In the genomic region with DNA sequence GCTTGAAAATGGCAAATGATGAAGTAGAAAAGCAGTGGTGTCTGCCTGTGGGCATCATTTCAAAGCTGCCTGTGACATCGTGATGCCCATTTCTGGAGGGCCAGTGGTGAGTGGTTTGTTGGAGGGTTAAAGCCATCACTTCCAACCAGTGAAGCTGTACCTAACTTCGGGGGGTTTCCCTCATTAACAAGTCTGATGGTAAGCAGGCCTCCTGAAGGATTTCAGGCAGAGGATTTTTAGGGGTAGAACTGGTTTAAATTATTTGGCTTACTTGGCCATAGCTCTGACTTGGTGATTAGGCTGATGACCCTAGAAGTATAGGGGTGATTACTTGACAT, we compare ENCODE assay signal across 10 cellular contexts. TPM values are rescaled to one million over a fixed set of nuclear protein-coding genes. Genes with fewer than 3 reads are reported as not detected.
A peak's percentile ranks its signal among the peaks of the same experiment; 100 is the strongest.
DNase-seq lines count a peak whose midpoint lies in the region; ATAC-seq and TF ChIP-seq lines count a peak whose summit lies in the region.
"Had no signal": no experiment of that assay in that cellular context is flagged by ENCODE, and none has a peak within 500 bp of the region (broad histone marks: within the 10 kb centered on the region; RNA-seq: fewer than 3 reads in every experiment).

No MANE protein-coding gene starts in this region.

- H3K36me3 Mint-ChIP-seq in activated T-cell treated with anti-CD3 and anti-CD28 coated beads, Interleukin-2, amount 50 U/mL, for 72 hours (ENCODE audit: insufficient read depth in 2 of 2): peaks cover 22 to 42% of the 10 kb centered on the region in 2 donors
- H3K36me3 Mint-ChIP-seq in chondrocyte (ENCODE audit: low read depth): peaks cover 2% of the 10 kb centered on the region

- H3K9me3 Mint-ChIP-seq in activated T-cell treated with anti-CD3 and anti-CD28 coated beads, Interleukin-2, amount 50 U/mL, for 72 hours: peaks cover 0 to 1% of the 10 kb centered on the region in 2 donors
- peaks cover 2% of the 10 kb centered on the region for H3K9me3 Mint-ChIP-seq in chondrocyte (ENCODE audit: low read depth)

- H3K4me3 Mint-ChIP-seq in activated T-cell treated with anti-CD3 and anti-CD28 coated beads, Interleukin-2, amount 50 U/mL, for 72 hours: peak overlapping the region; percentile 81 to 91
- no peak overlapping the region for H3K4me3 Mint-ChIP-seq in chondrocyte (ENCODE audit: unreplicated experiment)

- DNase-seq in activated T-cell treated with anti-CD3 and anti-CD28 coated beads, Interleukin-2, amount 50 U/mL, for 72 hours: no peak
- DNase-seq in activated T-cell treated with anti-CD3 and anti-CD28 coated beads, Interleukin-2, amount 50 U/mL, for 1 hour: no peak
- DNase-seq in chondrocyte (ENCODE audit: low spot score): no peak
- DNase-seq in tibial artery: no peak
- DNase-seq in uterus: no peak
- DNase-seq in HUDEP-2 (lab: John Stamatoyannopoulos, UW; ENCODE audit: unreplicated experiment in 76 of 76): no peak
- DNase-seq: NCI-H2171 treated with DMSO at 0.1 percent for 48 hours, occipital lobe had no signal

- H3K27me3 Mint-ChIP-seq in activated T-cell treated with anti-CD3 and anti-CD28 coated beads, Interleukin-2, amount 50 U/mL, for 72 hours (ENCODE audit: low read depth): no peaks in the 10 kb centered on the region
- no peaks in the 10 kb centered on the region for H3K27me3 Mint-ChIP-seq in chondrocyte (ENCODE audit: low read depth)

- TF ChIP-seq CTCF in chondrocyte (IDR thresholded peaks at IDR 0.05) (no peak), tibial artery (IDR thresholded peaks at IDR 0.05) (no peak), uterus (IDR thresholded peaks at IDR 0.05) (no peak)

- no peaks in the 10 kb centered on the region for H3K27me3 ChIP-seq in tibial artery
- H3K27me3 ChIP-seq in uterus: no peaks in the 10 kb centered on the region

- H3K4me3 ChIP-seq in tibial artery: no peak overlapping the region
- no peak overlapping the region for H3K4me3 ChIP-seq in uterus

- peaks cover 97% of the 10 kb centered on the region for H3K4me1 Mint-ChIP-seq in activated T-cell treated with anti-CD3 and anti-CD28 coated beads, Interleukin-2, amount 50 U/mL, for 72 hours (ENCODE audit: low read depth)
- peaks cover 75% of the 10 kb centered on the region for H3K4me1 Mint-ChIP-seq in chondrocyte (ENCODE audit: low read depth)

- H3K36me3 ChIP-seq in tibial artery (no peaks in the 10 kb centered on the region), uterus (no peaks in the 10 kb centered on the region)

- peak in 1 of 2 donors; percentile 23 for ATAC-seq in activated T-cell treated with anti-CD3 and anti-CD28 coated beads, Interleukin-2, amount 50 U/mL, for 72 hours (replicated peaks in 1 of 2)
- ATAC-seq in HG03196 (IDR thresholded peaks at IDR 0.05; ENCODE audit: unreplicated experiment): peak; percentile 32
- ATAC-seq in HG03520 (IDR thresholded peaks at IDR 0.05; ENCODE audit: unreplicated experiment): no peak

- H3K9me3 ChIP-seq in tibial artery (no peaks in the 10 kb centered on the region), uterus (no peaks in the 10 kb centered on the region)

- H3K4me1 ChIP-seq in tibial artery: peaks cover 7 to 81% (median 62%) of the 10 kb centered on the region in 4 donors
- peaks cover 0 to 5% of the 10 kb centered on the region in 2 donors for H3K4me1 ChIP-seq in uterus

- TF ChIP-seq POLR2A in uterus (IDR thresholded peaks at IDR 0.05): no peak

- peak overlapping the region; percentile 65 to 75 for H3K27ac ChIP-seq in tibial artery
- no peak overlapping the region for H3K27ac ChIP-seq in uterus

- intact Hi-C loops in tibial artery (cut with DNase I; ENCODE audit: low total_unique reads) (no loop called here), uterus (cut with DNase I; ENCODE audit: low total_unique reads) (no loop called here)

- peak overlapping the region; percentile 100 for H3K27ac Mint-ChIP-seq in activated T-cell treated with anti-CD3 and anti-CD28 coated beads, Interleukin-2, amount 50 U/mL, for 72 hours
- peak overlapping the region; percentile 67 for H3K27ac Mint-ChIP-seq in chondrocyte (ENCODE audit: unreplicated experiment)

RNA-seq across cellular contexts. Expression of a gene that starts 10.7 kb away (rescaled TPM):
- 100 to 1,000 TPM; 117 to 137 TPM for total RNA-seq in activated T-cell treated with anti-CD3 and anti-CD28 coated beads, Interleukin-2, amount 50 U/mL, for 72 hours
- total RNA-seq in chondrocyte: 15.0 to 22.3 TPM (median 19.5 TPM) in 3 replicates
- total RNA-seq in uterus: 10 to 100 TPM in 3 of 4 donors, 1 to 10 TPM in 1; 2.0 to 42.7 (median 15.5) TPM

Comparison
In these comparisons a context has a peak if more than half of its experiments do, and no peak if none do; other contexts are left out.
1. H3K27ac ChIP-seq: peak in tibial artery (2 of 2); none in uterus (0 of 2).